In the genomic region with DNA sequence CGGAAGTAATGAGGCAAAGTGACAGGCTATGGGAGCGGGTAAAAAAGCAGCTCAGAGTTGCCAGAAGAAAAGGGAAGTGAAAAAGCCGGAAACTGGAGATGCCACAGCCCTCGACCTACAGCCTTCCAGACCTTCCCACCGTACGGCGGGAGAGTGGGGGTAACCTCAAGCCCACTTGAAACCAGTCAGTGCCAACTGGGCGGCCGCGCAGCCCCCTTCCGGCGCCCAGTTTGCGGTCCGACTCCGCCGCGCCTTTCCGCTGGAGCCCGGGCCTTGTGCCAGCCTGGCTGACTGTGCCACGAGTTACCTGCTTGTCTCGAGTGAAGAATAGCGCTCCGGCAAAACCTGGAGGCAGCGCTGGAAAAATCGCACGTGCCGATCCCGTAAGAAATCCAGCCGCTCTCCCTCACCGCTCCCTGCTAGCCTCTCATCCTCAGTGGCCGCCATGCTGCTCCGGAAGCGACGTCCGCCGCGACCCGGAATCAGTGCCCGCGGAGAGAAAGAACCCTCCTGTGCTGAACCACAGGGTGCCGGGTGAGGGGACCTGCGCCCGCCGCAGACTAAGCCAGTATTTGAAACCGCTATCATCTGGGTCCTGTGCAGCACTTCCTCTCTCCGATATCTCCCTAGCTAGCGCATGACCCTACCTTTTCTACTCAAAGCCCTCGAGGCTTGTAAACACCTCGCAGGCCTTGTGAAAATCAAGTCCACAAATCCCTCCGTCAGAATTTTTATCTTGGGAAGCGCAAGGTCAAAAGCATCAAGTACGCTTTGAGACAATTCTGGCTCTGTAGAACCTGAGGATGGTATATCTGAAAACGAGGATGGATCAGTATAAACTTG, we compare ENCODE assay signal across 1 cellular context.
TF ChIP-seq lines count a peak whose summit lies in the region.

A gene (minus strand): TSS at position 473 of the 843 bp plus-strand sequence. CDS start 26 bp downstream, at position 447.

TF ChIP-seq in HEK293, 187 proteins besides CTCF, POLR2A, EP300 and RAD21 (continued from another document and continues in another):
- TF ChIP-seq, protein P1, sequence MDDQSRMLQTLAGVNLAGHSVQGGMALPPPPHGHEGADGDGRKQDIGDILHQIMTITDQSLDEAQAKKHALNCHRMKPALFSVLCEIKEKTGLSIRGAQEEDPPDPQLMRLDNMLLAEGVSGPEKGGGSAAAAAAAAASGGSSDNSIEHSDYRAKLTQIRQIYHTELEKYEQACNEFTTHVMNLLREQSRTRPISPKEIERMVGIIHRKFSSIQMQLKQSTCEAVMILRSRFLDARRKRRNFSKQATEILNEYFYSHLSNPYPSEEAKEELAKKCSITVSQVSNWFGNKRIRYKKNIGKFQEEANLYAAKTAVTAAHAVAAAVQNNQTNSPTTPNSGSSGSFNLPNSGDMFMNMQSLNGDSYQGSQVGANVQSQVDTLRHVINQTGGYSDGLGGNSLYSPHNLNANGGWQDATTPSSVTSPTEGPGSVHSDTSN (CRISPR knock-in tag; IDR thresholded peaks at IDR 0.05): no peak
- TF ChIP-seq HOXC10 (CRISPR knock-in tag; IDR thresholded peaks at IDR 0.05) (no peak), ZNF24 (tag by site-specific recombination; IDR thresholded peaks at IDR 0.05) (no peak), SETDB1 (IDR thresholded peaks at IDR 0.05; ENCODE audit: insufficient read length, low read length) (no peak), ZNF768 (tag by site-specific recombination; IDR thresholded peaks at IDR 0.05) (no peak), ZNF391 (tag by site-specific recombination; IDR thresholded peaks at IDR 0.05; ENCODE audit: borderline replicate concordance, low read depth) (no peak), ZNF600 (tag by site-specific recombination; IDR thresholded peaks at IDR 0.05) (peak; percentile 79), GLIS2 (tag by site-specific recombination; IDR thresholded peaks at IDR 0.05) (0 out of 2 replicates have a peak, but pooled peaks have one; percentile 53), ZNF311 (tag by site-specific recombination; IDR thresholded peaks at IDR 0.05; ENCODE audit: borderline replicate concordance) (no peak), ZNF2 (tag by site-specific recombination; IDR thresholded peaks at IDR 0.05) (peak; percentile 85), ZBTB17 (tag by site-specific recombination; IDR thresholded peaks at IDR 0.05) (peak; percentile 76), ZNF274 (IDR thresholded peaks at IDR 0.05; ENCODE audit: low read length) (no peak), ZNF274 (tag by site-specific recombination; IDR thresholded peaks at IDR 0.05; ENCODE audit: borderline replicate concordance) (no peak), ZNF350 (tag by site-specific recombination; IDR thresholded peaks at IDR 0.05) (no peak), ZIC2 (tag by site-specific recombination; IDR thresholded peaks at IDR 0.05) (peak; percentile 88)
- TF ChIP-seq, protein P2, sequence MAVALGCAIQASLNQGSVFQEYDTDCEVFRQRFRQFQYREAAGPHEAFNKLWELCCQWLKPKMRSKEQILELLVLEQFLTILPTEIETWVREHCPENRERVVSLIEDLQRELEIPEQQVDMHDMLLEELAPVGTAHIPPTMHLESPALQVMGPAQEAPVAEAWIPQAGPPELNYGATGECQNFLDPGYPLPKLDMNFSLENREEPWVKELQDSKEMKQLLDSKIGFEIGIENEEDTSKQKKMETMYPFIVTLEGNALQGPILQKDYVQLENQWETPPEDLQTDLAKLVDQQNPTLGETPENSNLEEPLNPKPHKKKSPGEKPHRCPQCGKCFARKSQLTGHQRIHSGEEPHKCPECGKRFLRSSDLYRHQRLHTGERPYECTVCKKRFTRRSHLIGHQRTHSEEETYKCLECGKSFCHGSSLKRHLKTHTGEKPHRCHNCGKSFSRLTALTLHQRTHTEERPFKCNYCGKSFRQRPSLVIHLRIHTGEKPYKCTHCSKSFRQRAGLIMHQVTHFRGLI (tag by site-specific recombination; IDR thresholded peaks at IDR 0.05): no peak; the same call in 1 of the 2 replicates
- TF ChIP-seq, protein P3, sequence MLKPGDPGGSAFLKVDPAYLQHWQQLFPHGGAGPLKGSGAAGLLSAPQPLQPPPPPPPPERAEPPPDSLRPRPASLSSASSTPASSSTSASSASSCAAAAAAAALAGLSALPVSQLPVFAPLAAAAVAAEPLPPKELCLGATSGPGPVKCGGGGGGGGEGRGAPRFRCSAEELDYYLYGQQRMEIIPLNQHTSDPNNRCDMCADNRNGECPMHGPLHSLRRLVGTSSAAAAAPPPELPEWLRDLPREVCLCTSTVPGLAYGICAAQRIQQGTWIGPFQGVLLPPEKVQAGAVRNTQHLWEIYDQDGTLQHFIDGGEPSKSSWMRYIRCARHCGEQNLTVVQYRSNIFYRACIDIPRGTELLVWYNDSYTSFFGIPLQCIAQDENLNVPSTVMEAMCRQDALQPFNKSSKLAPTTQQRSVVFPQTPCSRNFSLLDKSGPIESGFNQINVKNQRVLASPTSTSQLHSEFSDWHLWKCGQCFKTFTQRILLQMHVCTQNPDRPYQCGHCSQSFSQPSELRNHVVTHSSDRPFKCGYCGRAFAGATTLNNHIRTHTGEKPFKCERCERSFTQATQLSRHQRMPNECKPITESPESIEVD (tag by site-specific recombination; IDR thresholded peaks at IDR 0.05): 0 out of 2 replicates have a peak, but pooled peaks have one; percentile 13
- TF ChIP-seq, protein P4, sequence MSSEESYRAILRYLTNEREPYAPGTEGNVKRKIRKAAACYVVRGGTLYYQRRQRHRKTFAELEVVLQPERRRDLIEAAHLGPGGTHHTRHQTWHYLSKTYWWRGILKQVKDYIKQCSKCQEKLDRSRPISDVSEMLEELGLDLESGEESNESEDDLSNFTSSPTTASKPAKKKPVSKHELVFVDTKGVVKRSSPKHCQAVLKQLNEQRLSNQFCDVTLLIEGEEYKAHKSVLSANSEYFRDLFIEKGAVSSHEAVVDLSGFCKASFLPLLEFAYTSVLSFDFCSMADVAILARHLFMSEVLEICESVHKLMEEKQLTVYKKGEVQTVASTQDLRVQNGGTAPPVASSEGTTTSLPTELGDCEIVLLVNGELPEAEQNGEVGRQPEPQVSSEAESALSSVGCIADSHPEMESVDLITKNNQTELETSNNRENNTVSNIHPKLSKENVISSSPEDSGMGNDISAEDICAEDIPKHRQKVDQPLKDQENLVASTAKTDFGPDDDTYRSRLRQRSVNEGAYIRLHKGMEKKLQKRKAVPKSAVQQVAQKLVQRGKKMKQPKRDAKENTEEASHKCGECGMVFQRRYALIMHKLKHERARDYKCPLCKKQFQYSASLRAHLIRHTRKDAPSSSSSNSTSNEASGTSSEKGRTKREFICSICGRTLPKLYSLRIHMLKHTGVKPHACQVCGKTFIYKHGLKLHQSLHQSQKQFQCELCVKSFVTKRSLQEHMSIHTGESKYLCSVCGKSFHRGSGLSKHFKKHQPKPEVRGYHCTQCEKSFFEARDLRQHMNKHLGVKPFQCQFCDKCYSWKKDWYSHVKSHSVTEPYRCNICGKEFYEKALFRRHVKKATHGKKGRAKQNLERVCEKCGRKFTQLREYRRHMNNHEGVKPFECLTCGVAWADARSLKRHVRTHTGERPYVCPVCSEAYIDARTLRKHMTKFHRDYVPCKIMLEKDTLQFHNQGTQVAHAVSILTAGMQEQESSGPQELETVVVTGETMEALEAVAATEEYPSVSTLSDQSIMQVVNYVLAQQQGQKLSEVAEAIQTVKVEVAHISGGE (tag by site-specific recombination; conservative IDR thresholded peaks at IDR 0.05; ENCODE audit: low read depth): peak; percentile 97
- TF ChIP-seq, protein P5, sequence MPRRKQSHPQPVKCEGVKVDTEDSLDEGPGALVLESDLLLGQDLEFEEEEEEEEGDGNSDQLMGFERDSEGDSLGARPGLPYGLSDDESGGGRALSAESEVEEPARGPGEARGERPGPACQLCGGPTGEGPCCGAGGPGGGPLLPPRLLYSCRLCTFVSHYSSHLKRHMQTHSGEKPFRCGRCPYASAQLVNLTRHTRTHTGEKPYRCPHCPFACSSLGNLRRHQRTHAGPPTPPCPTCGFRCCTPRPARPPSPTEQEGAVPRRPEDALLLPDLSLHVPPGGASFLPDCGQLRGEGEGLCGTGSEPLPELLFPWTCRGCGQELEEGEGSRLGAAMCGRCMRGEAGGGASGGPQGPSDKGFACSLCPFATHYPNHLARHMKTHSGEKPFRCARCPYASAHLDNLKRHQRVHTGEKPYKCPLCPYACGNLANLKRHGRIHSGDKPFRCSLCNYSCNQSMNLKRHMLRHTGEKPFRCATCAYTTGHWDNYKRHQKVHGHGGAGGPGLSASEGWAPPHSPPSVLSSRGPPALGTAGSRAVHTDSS (tag by site-specific recombination; IDR thresholded peaks at IDR 0.05): no peak
- TF ChIP-seq, protein P6, sequence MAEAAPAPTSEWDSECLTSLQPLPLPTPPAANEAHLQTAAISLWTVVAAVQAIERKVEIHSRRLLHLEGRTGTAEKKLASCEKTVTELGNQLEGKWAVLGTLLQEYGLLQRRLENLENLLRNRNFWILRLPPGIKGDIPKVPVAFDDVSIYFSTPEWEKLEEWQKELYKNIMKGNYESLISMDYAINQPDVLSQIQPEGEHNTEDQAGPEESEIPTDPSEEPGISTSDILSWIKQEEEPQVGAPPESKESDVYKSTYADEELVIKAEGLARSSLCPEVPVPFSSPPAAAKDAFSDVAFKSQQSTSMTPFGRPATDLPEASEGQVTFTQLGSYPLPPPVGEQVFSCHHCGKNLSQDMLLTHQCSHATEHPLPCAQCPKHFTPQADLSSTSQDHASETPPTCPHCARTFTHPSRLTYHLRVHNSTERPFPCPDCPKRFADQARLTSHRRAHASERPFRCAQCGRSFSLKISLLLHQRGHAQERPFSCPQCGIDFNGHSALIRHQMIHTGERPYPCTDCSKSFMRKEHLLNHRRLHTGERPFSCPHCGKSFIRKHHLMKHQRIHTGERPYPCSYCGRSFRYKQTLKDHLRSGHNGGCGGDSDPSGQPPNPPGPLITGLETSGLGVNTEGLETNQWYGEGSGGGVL (tag by site-specific recombination; IDR thresholded peaks at IDR 0.05): peak; percentile 74
- TF ChIP-seq, protein P7, sequence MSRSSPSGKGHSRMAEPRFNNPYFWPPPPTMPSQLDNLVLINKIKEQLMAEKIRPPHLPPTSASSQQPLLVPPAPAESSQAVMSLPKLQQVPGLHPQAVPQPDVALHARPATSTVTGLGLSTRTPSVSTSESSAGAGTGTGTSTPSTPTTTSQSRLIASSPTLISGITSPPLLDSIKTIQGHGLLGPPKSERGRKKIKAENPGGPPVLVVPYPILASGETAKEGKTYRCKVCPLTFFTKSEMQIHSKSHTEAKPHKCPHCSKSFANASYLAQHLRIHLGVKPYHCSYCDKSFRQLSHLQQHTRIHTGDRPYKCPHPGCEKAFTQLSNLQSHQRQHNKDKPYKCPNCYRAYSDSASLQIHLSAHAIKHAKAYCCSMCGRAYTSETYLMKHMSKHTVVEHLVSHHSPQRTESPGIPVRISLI (tag by site-specific recombination; IDR thresholded peaks at IDR 0.05): 0 out of 2 replicates have a peak, but pooled peaks have one; percentile 27
- TF ChIP-seq, protein P8, sequence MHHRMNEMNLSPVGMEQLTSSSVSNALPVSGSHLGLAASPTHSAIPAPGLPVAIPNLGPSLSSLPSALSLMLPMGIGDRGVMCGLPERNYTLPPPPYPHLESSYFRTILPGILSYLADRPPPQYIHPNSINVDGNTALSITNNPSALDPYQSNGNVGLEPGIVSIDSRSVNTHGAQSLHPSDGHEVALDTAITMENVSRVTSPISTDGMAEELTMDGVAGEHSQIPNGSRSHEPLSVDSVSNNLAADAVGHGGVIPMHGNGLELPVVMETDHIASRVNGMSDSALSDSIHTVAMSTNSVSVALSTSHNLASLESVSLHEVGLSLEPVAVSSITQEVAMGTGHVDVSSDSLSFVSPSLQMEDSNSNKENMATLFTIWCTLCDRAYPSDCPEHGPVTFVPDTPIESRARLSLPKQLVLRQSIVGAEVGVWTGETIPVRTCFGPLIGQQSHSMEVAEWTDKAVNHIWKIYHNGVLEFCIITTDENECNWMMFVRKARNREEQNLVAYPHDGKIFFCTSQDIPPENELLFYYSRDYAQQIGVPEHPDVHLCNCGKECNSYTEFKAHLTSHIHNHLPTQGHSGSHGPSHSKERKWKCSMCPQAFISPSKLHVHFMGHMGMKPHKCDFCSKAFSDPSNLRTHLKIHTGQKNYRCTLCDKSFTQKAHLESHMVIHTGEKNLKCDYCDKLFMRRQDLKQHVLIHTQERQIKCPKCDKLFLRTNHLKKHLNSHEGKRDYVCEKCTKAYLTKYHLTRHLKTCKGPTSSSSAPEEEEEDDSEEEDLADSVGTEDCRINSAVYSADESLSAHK (tag by site-specific recombination; IDR thresholded peaks at IDR 0.05): peak; percentile 86
- TF ChIP-seq, protein P9, sequence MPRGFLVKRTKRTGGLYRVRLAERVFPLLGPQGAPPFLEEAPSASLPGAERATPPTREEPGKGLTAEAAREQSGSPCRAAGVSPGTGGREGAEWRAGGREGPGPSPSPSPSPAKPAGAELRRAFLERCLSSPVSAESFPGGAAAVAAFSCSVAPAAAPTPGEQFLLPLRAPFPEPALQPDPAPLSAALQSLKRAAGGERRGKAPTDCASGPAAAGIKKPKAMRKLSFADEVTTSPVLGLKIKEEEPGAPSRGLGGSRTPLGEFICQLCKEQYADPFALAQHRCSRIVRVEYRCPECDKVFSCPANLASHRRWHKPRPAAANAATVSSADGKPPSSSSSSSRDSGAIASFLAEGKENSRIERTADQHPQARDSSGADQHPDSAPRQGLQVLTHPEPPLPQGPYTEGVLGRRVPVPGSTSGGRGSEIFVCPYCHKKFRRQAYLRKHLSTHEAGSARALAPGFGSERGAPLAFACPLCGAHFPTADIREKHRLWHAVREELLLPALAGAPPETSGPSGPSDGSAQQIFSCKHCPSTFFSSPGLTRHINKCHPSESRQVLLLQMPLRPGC (tag by site-specific recombination; IDR thresholded peaks at IDR 0.05): 0 out of 2 replicates have a peak, but pooled peaks have one; percentile 10
- TF ChIP-seq, protein P10, sequence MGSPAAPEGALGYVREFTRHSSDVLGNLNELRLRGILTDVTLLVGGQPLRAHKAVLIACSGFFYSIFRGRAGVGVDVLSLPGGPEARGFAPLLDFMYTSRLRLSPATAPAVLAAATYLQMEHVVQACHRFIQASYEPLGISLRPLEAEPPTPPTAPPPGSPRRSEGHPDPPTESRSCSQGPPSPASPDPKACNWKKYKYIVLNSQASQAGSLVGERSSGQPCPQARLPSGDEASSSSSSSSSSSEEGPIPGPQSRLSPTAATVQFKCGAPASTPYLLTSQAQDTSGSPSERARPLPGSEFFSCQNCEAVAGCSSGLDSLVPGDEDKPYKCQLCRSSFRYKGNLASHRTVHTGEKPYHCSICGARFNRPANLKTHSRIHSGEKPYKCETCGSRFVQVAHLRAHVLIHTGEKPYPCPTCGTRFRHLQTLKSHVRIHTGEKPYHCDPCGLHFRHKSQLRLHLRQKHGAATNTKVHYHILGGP (tag by site-specific recombination; IDR thresholded peaks at IDR 0.05): no peak
- TF ChIP-seq, protein P11, sequence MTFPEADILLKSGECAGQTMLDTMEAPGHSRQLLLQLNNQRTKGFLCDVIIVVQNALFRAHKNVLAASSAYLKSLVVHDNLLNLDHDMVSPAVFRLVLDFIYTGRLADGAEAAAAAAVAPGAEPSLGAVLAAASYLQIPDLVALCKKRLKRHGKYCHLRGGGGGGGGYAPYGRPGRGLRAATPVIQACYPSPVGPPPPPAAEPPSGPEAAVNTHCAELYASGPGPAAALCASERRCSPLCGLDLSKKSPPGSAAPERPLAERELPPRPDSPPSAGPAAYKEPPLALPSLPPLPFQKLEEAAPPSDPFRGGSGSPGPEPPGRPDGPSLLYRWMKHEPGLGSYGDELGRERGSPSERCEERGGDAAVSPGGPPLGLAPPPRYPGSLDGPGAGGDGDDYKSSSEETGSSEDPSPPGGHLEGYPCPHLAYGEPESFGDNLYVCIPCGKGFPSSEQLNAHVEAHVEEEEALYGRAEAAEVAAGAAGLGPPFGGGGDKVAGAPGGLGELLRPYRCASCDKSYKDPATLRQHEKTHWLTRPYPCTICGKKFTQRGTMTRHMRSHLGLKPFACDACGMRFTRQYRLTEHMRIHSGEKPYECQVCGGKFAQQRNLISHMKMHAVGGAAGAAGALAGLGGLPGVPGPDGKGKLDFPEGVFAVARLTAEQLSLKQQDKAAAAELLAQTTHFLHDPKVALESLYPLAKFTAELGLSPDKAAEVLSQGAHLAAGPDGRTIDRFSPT (tag by site-specific recombination; IDR thresholded peaks at IDR 0.05): peak; percentile 82
